1 cellular context compared by ENCODE assay signal in the genomic region with DNA sequence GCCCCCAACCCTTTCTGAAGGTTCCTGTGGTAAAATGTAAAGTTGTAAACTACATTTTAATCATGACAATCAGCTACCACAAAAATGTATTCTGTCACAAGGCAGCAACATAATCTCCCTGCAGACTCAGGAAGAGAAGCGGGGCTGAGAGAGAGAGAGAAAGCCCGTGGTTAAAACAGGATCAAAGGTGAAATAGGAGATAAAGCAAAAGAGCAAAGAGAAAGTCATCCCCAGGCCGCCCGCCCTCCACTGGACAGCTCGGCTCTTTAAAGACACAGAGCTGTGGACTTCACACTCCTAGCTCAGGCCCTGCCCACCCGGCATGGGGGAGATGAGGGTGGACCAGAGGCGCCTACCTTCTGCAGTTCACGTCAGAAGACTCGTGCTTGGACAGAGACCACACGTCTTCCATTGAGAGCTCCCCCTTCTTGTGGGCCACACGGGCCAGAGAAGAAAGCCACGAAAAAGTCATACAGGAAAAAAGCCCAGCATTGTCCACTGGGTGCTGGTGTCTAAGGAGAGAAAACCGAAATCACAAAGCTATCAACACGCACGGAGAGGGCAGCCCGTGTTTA.
TF ChIP-seq lines count a peak whose summit lies in the region.

No MANE protein-coding gene starts in this region.

TF ChIP-seq in K562, 482 proteins besides CTCF, POLR2A, EP300 and RAD21 (continued from another document and continues in another):
- TF ChIP-seq, protein P1, sequence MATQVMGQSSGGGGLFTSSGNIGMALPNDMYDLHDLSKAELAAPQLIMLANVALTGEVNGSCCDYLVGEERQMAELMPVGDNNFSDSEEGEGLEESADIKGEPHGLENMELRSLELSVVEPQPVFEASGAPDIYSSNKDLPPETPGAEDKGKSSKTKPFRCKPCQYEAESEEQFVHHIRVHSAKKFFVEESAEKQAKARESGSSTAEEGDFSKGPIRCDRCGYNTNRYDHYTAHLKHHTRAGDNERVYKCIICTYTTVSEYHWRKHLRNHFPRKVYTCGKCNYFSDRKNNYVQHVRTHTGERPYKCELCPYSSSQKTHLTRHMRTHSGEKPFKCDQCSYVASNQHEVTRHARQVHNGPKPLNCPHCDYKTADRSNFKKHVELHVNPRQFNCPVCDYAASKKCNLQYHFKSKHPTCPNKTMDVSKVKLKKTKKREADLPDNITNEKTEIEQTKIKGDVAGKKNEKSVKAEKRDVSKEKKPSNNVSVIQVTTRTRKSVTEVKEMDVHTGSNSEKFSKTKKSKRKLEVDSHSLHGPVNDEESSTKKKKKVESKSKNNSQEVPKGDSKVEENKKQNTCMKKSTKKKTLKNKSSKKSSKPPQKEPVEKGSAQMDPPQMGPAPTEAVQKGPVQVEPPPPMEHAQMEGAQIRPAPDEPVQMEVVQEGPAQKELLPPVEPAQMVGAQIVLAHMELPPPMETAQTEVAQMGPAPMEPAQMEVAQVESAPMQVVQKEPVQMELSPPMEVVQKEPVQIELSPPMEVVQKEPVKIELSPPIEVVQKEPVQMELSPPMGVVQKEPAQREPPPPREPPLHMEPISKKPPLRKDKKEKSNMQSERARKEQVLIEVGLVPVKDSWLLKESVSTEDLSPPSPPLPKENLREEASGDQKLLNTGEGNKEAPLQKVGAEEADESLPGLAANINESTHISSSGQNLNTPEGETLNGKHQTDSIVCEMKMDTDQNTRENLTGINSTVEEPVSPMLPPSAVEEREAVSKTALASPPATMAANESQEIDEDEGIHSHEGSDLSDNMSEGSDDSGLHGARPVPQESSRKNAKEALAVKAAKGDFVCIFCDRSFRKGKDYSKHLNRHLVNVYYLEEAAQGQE (CRISPR knock-in tag; IDR thresholded peaks at IDR 0.05; ENCODE audit: low read depth): no peak
- no peak for TF ChIP-seq CBFB (CRISPR knock-in tag; IDR thresholded peaks at IDR 0.05)
- TF ChIP-seq, protein P2, sequence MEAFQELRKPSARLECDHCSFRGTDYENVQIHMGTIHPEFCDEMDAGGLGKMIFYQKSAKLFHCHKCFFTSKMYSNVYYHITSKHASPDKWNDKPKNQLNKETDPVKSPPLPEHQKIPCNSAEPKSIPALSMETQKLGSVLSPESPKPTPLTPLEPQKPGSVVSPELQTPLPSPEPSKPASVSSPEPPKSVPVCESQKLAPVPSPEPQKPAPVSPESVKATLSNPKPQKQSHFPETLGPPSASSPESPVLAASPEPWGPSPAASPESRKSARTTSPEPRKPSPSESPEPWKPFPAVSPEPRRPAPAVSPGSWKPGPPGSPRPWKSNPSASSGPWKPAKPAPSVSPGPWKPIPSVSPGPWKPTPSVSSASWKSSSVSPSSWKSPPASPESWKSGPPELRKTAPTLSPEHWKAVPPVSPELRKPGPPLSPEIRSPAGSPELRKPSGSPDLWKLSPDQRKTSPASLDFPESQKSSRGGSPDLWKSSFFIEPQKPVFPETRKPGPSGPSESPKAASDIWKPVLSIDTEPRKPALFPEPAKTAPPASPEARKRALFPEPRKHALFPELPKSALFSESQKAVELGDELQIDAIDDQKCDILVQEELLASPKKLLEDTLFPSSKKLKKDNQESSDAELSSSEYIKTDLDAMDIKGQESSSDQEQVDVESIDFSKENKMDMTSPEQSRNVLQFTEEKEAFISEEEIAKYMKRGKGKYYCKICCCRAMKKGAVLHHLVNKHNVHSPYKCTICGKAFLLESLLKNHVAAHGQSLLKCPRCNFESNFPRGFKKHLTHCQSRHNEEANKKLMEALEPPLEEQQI (IDR thresholded peaks at IDR 0.05): no peak
- TF ChIP-seq MAFG (tag; conservative IDR thresholded peaks at IDR 0.05): peak; percentile 60
- no peak for TF ChIP-seq TCF7L2 (IDR thresholded peaks at IDR 0.05; ENCODE audit: low read depth, low read length)
- TF ChIP-seq ZBED1 (IDR thresholded peaks at IDR 0.05): no peak
- TF ChIP-seq ZNF408 (CRISPR knock-in tag; IDR thresholded peaks at IDR 0.05; ENCODE audit: low read depth): no peak
- TF ChIP-seq ZNF324 (CRISPR knock-in tag; IDR thresholded peaks at IDR 0.05): no peak
- no peak for TF ChIP-seq E2F1 (CRISPR knock-in tag; IDR thresholded peaks at IDR 0.05)
- TF ChIP-seq POLR3A (IDR thresholded peaks at IDR 0.05; ENCODE audit: borderline replicate concordance, extremely low read depth, insufficient read depth, insufficient read length): no peak
- TF ChIP-seq, protein P3, sequence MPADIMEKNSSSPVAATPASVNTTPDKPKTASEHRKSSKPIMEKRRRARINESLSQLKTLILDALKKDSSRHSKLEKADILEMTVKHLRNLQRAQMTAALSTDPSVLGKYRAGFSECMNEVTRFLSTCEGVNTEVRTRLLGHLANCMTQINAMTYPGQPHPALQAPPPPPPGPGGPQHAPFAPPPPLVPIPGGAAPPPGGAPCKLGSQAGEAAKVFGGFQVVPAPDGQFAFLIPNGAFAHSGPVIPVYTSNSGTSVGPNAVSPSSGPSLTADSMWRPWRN (IDR thresholded peaks at IDR 0.05; ENCODE audit: low read depth): peak; percentile 92
- TF ChIP-seq ZNF77 (CRISPR knock-in tag; IDR thresholded peaks at IDR 0.05): no peak
- TF ChIP-seq, protein P4, sequence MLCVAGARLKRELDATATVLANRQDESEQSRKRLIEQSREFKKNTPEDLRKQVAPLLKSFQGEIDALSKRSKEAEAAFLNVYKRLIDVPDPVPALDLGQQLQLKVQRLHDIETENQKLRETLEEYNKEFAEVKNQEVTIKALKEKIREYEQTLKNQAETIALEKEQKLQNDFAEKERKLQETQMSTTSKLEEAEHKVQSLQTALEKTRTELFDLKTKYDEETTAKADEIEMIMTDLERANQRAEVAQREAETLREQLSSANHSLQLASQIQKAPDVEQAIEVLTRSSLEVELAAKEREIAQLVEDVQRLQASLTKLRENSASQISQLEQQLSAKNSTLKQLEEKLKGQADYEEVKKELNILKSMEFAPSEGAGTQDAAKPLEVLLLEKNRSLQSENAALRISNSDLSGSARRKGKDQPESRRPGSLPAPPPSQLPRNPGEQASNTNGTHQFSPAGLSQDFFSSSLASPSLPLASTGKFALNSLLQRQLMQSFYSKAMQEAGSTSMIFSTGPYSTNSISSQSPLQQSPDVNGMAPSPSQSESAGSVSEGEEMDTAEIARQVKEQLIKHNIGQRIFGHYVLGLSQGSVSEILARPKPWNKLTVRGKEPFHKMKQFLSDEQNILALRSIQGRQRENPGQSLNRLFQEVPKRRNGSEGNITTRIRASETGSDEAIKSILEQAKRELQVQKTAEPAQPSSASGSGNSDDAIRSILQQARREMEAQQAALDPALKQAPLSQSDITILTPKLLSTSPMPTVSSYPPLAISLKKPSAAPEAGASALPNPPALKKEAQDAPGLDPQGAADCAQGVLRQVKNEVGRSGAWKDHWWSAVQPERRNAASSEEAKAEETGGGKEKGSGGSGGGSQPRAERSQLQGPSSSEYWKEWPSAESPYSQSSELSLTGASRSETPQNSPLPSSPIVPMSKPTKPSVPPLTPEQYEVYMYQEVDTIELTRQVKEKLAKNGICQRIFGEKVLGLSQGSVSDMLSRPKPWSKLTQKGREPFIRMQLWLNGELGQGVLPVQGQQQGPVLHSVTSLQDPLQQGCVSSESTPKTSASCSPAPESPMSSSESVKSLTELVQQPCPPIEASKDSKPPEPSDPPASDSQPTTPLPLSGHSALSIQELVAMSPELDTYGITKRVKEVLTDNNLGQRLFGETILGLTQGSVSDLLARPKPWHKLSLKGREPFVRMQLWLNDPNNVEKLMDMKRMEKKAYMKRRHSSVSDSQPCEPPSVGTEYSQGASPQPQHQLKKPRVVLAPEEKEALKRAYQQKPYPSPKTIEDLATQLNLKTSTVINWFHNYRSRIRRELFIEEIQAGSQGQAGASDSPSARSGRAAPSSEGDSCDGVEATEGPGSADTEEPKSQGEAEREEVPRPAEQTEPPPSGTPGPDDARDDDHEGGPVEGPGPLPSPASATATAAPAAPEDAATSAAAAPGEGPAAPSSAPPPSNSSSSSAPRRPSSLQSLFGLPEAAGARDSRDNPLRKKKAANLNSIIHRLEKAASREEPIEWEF (CRISPR knock-in tag; IDR thresholded peaks at IDR 0.05): peak; percentile 56; the same call in 1 of the 2 replicates
- no peak for TF ChIP-seq ETS2 (tag; IDR thresholded peaks at IDR 0.05; ENCODE audit: borderline replicate concordance, poor library complexity, severe bottlenecking)
- TF ChIP-seq HNRNPUL1 (IDR thresholded peaks at IDR 0.05; ENCODE audit: low read length): no peak
- no peak for TF ChIP-seq SRF (CRISPR knock-in tag; IDR thresholded peaks at IDR 0.05)
- TF ChIP-seq NFE2L1 (tag; IDR thresholded peaks at IDR 0.05; ENCODE audit: borderline replicate concordance, low read depth): no peak
- no peak for TF ChIP-seq ZNF79 (CRISPR knock-in tag; IDR thresholded peaks at IDR 0.05; ENCODE audit: low read depth)
- no peak for TF ChIP-seq STAT5B (CRISPR knock-in tag; IDR thresholded peaks at IDR 0.05)
- no peak for TF ChIP-seq ZNF445 (CRISPR knock-in tag; IDR thresholded peaks at IDR 0.05; ENCODE audit: low read depth)
- TF ChIP-seq, protein P5, sequence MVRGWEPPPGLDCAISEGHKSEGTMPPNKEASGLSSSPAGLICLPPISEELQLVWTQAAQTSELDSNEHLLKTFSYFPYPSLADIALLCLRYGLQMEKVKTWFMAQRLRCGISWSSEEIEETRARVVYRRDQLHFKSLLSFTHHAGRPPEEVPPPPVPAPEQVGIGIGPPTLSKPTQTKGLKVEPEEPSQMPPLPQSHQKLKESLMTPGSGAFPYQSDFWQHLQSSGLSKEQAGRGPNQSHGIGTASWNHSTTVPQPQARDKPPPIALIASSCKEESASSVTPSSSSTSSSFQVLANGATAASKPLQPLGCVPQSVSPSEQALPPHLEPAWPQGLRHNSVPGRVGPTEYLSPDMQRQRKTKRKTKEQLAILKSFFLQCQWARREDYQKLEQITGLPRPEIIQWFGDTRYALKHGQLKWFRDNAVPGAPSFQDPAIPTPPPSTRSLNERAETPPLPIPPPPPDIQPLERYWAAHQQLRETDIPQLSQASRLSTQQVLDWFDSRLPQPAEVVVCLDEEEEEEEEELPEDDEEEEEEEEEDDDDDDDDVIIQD (CRISPR knock-in tag; IDR thresholded peaks at IDR 0.05): no peak
- no peak for TF ChIP-seq NR2F6 (CRISPR knock-in tag; IDR thresholded peaks at IDR 0.05)
- TF ChIP-seq, protein P6, sequence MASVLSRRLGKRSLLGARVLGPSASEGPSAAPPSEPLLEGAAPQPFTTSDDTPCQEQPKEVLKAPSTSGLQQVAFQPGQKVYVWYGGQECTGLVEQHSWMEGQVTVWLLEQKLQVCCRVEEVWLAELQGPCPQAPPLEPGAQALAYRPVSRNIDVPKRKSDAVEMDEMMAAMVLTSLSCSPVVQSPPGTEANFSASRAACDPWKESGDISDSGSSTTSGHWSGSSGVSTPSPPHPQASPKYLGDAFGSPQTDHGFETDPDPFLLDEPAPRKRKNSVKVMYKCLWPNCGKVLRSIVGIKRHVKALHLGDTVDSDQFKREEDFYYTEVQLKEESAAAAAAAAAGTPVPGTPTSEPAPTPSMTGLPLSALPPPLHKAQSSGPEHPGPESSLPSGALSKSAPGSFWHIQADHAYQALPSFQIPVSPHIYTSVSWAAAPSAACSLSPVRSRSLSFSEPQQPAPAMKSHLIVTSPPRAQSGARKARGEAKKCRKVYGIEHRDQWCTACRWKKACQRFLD (CRISPR knock-in tag; IDR thresholded peaks at IDR 0.05): peak; percentile 22; the same call in 1 of the 2 replicates
- TF ChIP-seq, protein P7, sequence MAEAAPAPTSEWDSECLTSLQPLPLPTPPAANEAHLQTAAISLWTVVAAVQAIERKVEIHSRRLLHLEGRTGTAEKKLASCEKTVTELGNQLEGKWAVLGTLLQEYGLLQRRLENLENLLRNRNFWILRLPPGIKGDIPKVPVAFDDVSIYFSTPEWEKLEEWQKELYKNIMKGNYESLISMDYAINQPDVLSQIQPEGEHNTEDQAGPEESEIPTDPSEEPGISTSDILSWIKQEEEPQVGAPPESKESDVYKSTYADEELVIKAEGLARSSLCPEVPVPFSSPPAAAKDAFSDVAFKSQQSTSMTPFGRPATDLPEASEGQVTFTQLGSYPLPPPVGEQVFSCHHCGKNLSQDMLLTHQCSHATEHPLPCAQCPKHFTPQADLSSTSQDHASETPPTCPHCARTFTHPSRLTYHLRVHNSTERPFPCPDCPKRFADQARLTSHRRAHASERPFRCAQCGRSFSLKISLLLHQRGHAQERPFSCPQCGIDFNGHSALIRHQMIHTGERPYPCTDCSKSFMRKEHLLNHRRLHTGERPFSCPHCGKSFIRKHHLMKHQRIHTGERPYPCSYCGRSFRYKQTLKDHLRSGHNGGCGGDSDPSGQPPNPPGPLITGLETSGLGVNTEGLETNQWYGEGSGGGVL (CRISPR knock-in tag; IDR thresholded peaks at IDR 0.05): no peak
- no peak for TF ChIP-seq SAP30 (IDR thresholded peaks at IDR 0.05; ENCODE audit: borderline replicate concordance, insufficient read depth, low read depth, low read length, poor library complexity, severe bottlenecking)
- TF ChIP-seq KLF1 (tag; IDR thresholded peaks at IDR 0.05): no peak
- no peak for TF ChIP-seq ELK1 (CRISPR knock-in tag; IDR thresholded peaks at IDR 0.05)
- TF ChIP-seq SAFB (IDR thresholded peaks at IDR 0.05; ENCODE audit: borderline replicate concordance, low read depth, low read length): no peak
- TF ChIP-seq ZNF41 (CRISPR knock-in tag; conservative IDR thresholded peaks at IDR 0.05): 0 out of 2 replicates have a peak, but pooled peaks have one; percentile 12
- TF ChIP-seq ZBTB12 (CRISPR knock-in tag; IDR thresholded peaks at IDR 0.05): no peak
- peak; percentile 30 to 45; a peak in 1 of 4 replicates for TF ChIP-seq FOXK2 (conservative IDR thresholded peaks at IDR 0.05 in 1 of 2, IDR thresholded peaks at IDR 0.05 in 1 of 2; ENCODE audit: low read depth in 2 of 2)
- TF ChIP-seq IFI16 (CRISPR knock-in tag; IDR thresholded peaks at IDR 0.05): no peak
- no peak for TF ChIP-seq MYBL2 (IDR thresholded peaks at IDR 0.05; ENCODE audit: low read depth)
- no peak for TF ChIP-seq MYBL2 (CRISPR knock-in tag; IDR thresholded peaks at IDR 0.05; ENCODE audit: borderline replicate concordance)
